Comparison of ENCODE assay signal across 1 cellular context in genomic region chr17:752620-753219, GRCh38.
TF ChIP-seq lines count a peak whose summit lies in the region.

No MANE protein-coding gene starts in this region.

TF ChIP-seq in GM12878, 131 proteins besides CTCF, POLR2A, EP300 and RAD21:
- TF ChIP-seq PAX8 (IDR thresholded peaks at IDR 0.05) (no peak), ZBTB40 (IDR thresholded peaks at IDR 0.05; ENCODE audit: borderline replicate concordance) (peak; percentile 54), MTA2 (IDR thresholded peaks at IDR 0.05; ENCODE audit: low read depth) (0 out of 2 replicates have a peak, but pooled peaks have one; percentile 6), ESRRA (IDR thresholded peaks at IDR 0.05; ENCODE audit: low read length) (no peak), USF2 (IDR thresholded peaks at IDR 0.05; ENCODE audit: borderline replicate concordance, low read depth, low read length) (no peak), NBN (IDR thresholded peaks at IDR 0.05) (peak; percentile 52; the same call in 1 of the 2 replicates), KDM1A (IDR thresholded peaks at IDR 0.05; ENCODE audit: borderline replicate concordance) (no peak), NR2C2 (IDR thresholded peaks at IDR 0.05; ENCODE audit: borderline replicate concordance, control insufficient read depth, insufficient read length, low read depth) (no peak), SKIL (IDR thresholded peaks at IDR 0.05; ENCODE audit: low read depth, poor library complexity, severe bottlenecking) (no peak), PRDM15 (CRISPR knock-in tag; IDR thresholded peaks at IDR 0.05) (no peak), ZNF24 (IDR thresholded peaks at IDR 0.05) (no peak)
- TF ChIP-seq, protein P1, sequence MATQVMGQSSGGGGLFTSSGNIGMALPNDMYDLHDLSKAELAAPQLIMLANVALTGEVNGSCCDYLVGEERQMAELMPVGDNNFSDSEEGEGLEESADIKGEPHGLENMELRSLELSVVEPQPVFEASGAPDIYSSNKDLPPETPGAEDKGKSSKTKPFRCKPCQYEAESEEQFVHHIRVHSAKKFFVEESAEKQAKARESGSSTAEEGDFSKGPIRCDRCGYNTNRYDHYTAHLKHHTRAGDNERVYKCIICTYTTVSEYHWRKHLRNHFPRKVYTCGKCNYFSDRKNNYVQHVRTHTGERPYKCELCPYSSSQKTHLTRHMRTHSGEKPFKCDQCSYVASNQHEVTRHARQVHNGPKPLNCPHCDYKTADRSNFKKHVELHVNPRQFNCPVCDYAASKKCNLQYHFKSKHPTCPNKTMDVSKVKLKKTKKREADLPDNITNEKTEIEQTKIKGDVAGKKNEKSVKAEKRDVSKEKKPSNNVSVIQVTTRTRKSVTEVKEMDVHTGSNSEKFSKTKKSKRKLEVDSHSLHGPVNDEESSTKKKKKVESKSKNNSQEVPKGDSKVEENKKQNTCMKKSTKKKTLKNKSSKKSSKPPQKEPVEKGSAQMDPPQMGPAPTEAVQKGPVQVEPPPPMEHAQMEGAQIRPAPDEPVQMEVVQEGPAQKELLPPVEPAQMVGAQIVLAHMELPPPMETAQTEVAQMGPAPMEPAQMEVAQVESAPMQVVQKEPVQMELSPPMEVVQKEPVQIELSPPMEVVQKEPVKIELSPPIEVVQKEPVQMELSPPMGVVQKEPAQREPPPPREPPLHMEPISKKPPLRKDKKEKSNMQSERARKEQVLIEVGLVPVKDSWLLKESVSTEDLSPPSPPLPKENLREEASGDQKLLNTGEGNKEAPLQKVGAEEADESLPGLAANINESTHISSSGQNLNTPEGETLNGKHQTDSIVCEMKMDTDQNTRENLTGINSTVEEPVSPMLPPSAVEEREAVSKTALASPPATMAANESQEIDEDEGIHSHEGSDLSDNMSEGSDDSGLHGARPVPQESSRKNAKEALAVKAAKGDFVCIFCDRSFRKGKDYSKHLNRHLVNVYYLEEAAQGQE (IDR thresholded peaks at IDR 0.05; ENCODE audit: low read depth, low read length), result no peak
- TF ChIP-seq, protein P2, sequence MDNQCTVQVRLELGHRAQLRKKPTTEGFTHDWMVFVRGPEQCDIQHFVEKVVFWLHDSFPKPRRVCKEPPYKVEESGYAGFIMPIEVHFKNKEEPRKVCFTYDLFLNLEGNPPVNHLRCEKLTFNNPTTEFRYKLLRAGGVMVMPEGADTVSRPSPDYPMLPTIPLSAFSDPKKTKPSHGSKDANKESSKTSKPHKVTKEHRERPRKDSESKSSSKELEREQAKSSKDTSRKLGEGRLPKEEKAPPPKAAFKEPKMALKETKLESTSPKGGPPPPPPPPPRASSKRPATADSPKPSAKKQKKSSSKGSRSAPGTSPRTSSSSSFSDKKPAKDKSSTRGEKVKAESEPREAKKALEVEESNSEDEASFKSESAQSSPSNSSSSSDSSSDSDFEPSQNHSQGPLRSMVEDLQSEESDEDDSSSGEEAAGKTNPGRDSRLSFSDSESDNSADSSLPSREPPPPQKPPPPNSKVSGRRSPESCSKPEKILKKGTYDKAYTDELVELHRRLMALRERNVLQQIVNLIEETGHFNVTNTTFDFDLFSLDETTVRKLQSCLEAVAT (IDR thresholded peaks at IDR 0.05), result 0 out of 2 replicates have a peak, but pooled peaks have one; percentile 33
